13 cellular contexts compared by ENCODE assay signal in genomic region chr2:113276906-113277425, GRCh38. TPM values are rescaled to one million over a fixed set of nuclear protein-coding genes. Genes with fewer than 3 reads are reported as not detected.
DNase-seq lines count a peak whose midpoint lies in the region; ATAC-seq and TF ChIP-seq lines count a peak whose summit lies in the region.
"Had no signal": no experiment of that assay in that cellular context is flagged by ENCODE, and none has a peak within 500 bp of the region (broad histone marks: within the 10 kb centered on the region; RNA-seq: fewer than 3 reads in every experiment).

No MANE protein-coding gene starts in this region.

- no peak for DNase-seq in activated CD4-positive, alpha-beta T cell treated with anti-CD3 and anti-CD28 coated beads, Interleukin-2, amount 10 ng/mL, durations not matched to agents 24 days and 14 days
- DNase-seq in activated CD4-positive, alpha-beta T cell treated with anti-CD3 and anti-CD28 coated beads for 36 hours: no peak
- DNase-seq in activated naive CD8-positive, alpha-beta T cell treated with anti-CD3 and anti-CD28 coated beads, Interleukin-2, amount 50 U/mL, for 24 hours: no peak
- DNase-seq in iPS-NIHi7 (ENCODE audit: extremely low spot score) (peak; percentile 59), spleen (no peak), tibial artery (no peak)
- DNase-seq: activated CD8-positive, alpha-beta memory T cell treated with anti-CD3 and anti-CD28 coated beads, Interleukin-2, amount 10 ng/mL, durations not matched to agents 7 days and 5 days; aorta; stomach had no signal

- H3K9me3 Mint-ChIP-seq in activated CD4-positive, alpha-beta T cell treated with anti-CD3 and anti-CD28 coated beads, Interleukin-2, amount 10 ng/mL, durations not matched to agents 24 days and 14 days: no peaks in the 10 kb centered on the region
- no peaks in the 10 kb centered on the region for H3K9me3 Mint-ChIP-seq in activated CD4-positive, alpha-beta T cell treated with anti-CD3 and anti-CD28 coated beads for 36 hours (ENCODE audit: low read depth)
- no peaks in the 10 kb centered on the region for H3K9me3 Mint-ChIP-seq in activated naive CD8-positive, alpha-beta T cell treated with anti-CD3 and anti-CD28 coated beads, Interleukin-2, amount 50 U/mL, for 24 hours
- H3K9me3 Mint-ChIP-seq: natural killer cell treated with Interleukin-12 subunit alpha and Interleukin-12 subunit beta and Interleukin-15 and Interleukin-18, amount 100 ng/mL, for 72 hours; T-helper 1 cell treated with Interleukin-12 subunit alpha and Interleukin-12 subunit beta and Interleukin-4 antibody, amounts not matched to agents 30 μg/mL and 1 μg/mL, for 36 hours had no signal

- CTCF ChIA-PET in activated CD4-positive, alpha-beta T cell treated with anti-CD3 and anti-CD28 coated beads for 36 hours (lab: Charles Lee): interaction anchor here (0.7 to 1.1 kb wide), 4 partner anchors 93 to 337 kb away, joined by 3 to 7 read pairs (median 4); no protein-coding TSS in a partner anchor

- H3K27ac ChIP-seq in spleen: no peak overlapping the region
- H3K27ac ChIP-seq in tibial artery: no peak overlapping the region
- H3K27ac ChIP-seq: stomach had no signal

- H3K4me3 ChIP-seq in spleen: peak overlapping the region in 5 of 8 donors; percentile 1 to 52 (median 11)
- H3K4me3 ChIP-seq in tibial artery: no peak overlapping the region

- no peaks in the 10 kb centered on the region for H3K36me3 ChIP-seq in spleen
- no peaks in the 10 kb centered on the region for H3K36me3 ChIP-seq in tibial artery
- H3K36me3 ChIP-seq: stomach had no signal

- H3K27me3 ChIP-seq in spleen (replicated peaks in 1 of 7) (peaks cover 8 to 79% (median 68%) of the 10 kb centered on the region in 7 donors), tibial artery (peaks cover 3 to 66% of the 10 kb centered on the region in 2 donors)

- intact Hi-C loops in activated CD4-positive, alpha-beta T cell treated with anti-CD3 and anti-CD28 coated beads, Interleukin-2, amount 10 ng/mL, durations not matched to agents 24 days and 14 days (cut with micrococcal nuclease): no loop called here
- intact Hi-C loops in activated CD4-positive, alpha-beta T cell treated with anti-CD3 and anti-CD28 coated beads for 36 hours (cut with DNase I, micrococcal nuclease): loop anchor here in 1 of 2 experiments (10.0 kb wide), 1 partner anchor 228 kb away; no protein-coding TSS in a partner anchor
- intact Hi-C loops in spleen (cut with DNase I; ENCODE audit: low total_unique reads): no loop called here
- intact Hi-C loops in tibial artery (cut with DNase I; ENCODE audit: low total_unique reads): no loop called here

- H3K27me3 Mint-ChIP-seq in activated CD4-positive, alpha-beta T cell treated with anti-CD3 and anti-CD28 coated beads, Interleukin-2, amount 10 ng/mL, durations not matched to agents 24 days and 14 days: peaks cover 82% of the 10 kb centered on the region
- peaks cover 57% of the 10 kb centered on the region for H3K27me3 Mint-ChIP-seq in activated CD4-positive, alpha-beta T cell treated with anti-CD3 and anti-CD28 coated beads for 36 hours
- H3K27me3 Mint-ChIP-seq in activated naive CD8-positive, alpha-beta T cell treated with anti-CD3 and anti-CD28 coated beads, Interleukin-2, amount 50 U/mL, for 24 hours: peaks cover 75% of the 10 kb centered on the region

- H3K9me3 ChIP-seq in spleen (no peaks in the 10 kb centered on the region), tibial artery (no peaks in the 10 kb centered on the region)
- H3K9me3 ChIP-seq: stomach had no signal

- no peak for ATAC-seq in activated CD4-positive, alpha-beta T cell treated with anti-CD3 and anti-CD28 coated beads for 36 hours
- no peak for ATAC-seq in activated naive CD8-positive, alpha-beta T cell treated with anti-CD3 and anti-CD28 coated beads, Interleukin-2, amount 50 U/mL, for 24 hours
- ATAC-seq in GM21529 (IDR thresholded peaks at IDR 0.05; ENCODE audit: unreplicated experiment) (no peak), HG03571 (IDR thresholded peaks at IDR 0.05; ENCODE audit: unreplicated experiment) (no peak)
- ATAC-seq: activated CD8-positive, alpha-beta memory T cell treated with anti-CD3 and anti-CD28 coated beads, Interleukin-2, amount 10 ng/mL, durations not matched to agents 7 days and 5 days; natural killer cell treated with Interleukin-12 subunit alpha and Interleukin-12 subunit beta and Interleukin-15 and Interleukin-18, amount 100 ng/mL, for 72 hours had no signal

- POLR2A ChIA-PET in activated CD4-positive, alpha-beta T cell treated with anti-CD3 and anti-CD28 coated beads for 36 hours (lab: Charles Lee): no interaction called here

- H3K4me3 Mint-ChIP-seq in activated CD4-positive, alpha-beta T cell treated with anti-CD3 and anti-CD28 coated beads, Interleukin-2, amount 10 ng/mL, durations not matched to agents 24 days and 14 days: peak overlapping the region; percentile 50
- H3K4me3 Mint-ChIP-seq in activated CD4-positive, alpha-beta T cell treated with anti-CD3 and anti-CD28 coated beads for 36 hours: no peak overlapping the region
- H3K4me3 Mint-ChIP-seq in activated naive CD8-positive, alpha-beta T cell treated with anti-CD3 and anti-CD28 coated beads, Interleukin-2, amount 50 U/mL, for 24 hours: peak overlapping the region; percentile 49
- H3K4me3 Mint-ChIP-seq: activated CD8-positive, alpha-beta memory T cell treated with anti-CD3 and anti-CD28 coated beads, Interleukin-2, amount 10 ng/mL, durations not matched to agents 7 days and 5 days; natural killer cell treated with Interleukin-12 subunit alpha and Interleukin-12 subunit beta and Interleukin-15 and Interleukin-18, amount 100 ng/mL, for 72 hours; T-helper 1 cell treated with Interleukin-12 subunit alpha and Interleukin-12 subunit beta and Interleukin-4 antibody, amounts not matched to agents 30 μg/mL and 1 μg/mL, for 36 hours had no signal

- peaks cover 9% of the 10 kb centered on the region for H3K4me1 Mint-ChIP-seq in activated CD4-positive, alpha-beta T cell treated with anti-CD3 and anti-CD28 coated beads, Interleukin-2, amount 10 ng/mL, durations not matched to agents 24 days and 14 days
- H3K4me1 Mint-ChIP-seq in activated CD4-positive, alpha-beta T cell treated with anti-CD3 and anti-CD28 coated beads for 36 hours: peaks cover 21% of the 10 kb centered on the region
- peaks cover 25% of the 10 kb centered on the region for H3K4me1 Mint-ChIP-seq in activated naive CD8-positive, alpha-beta T cell treated with anti-CD3 and anti-CD28 coated beads, Interleukin-2, amount 50 U/mL, for 24 hours

- TF ChIP-seq CTCF in spleen (IDR thresholded peaks at IDR 0.05 in 8 of 11, conservative IDR thresholded peaks at IDR 0.05 in 3 of 11): peak in 1 of 11 experiments; percentile 12
- no peak for TF ChIP-seq CTCF in tibial artery (IDR thresholded peaks at IDR 0.05)

- peaks cover 2% of the 10 kb centered on the region for H3K36me3 Mint-ChIP-seq in activated CD4-positive, alpha-beta T cell treated with anti-CD3 and anti-CD28 coated beads, Interleukin-2, amount 10 ng/mL, durations not matched to agents 24 days and 14 days (ENCODE audit: low read depth)
- H3K36me3 Mint-ChIP-seq in activated CD4-positive, alpha-beta T cell treated with anti-CD3 and anti-CD28 coated beads for 36 hours (ENCODE audit: low read depth): no peaks in the 10 kb centered on the region
- H3K36me3 Mint-ChIP-seq in activated naive CD8-positive, alpha-beta T cell treated with anti-CD3 and anti-CD28 coated beads, Interleukin-2, amount 50 U/mL, for 24 hours (ENCODE audit: low read depth): no peaks in the 10 kb centered on the region
- H3K36me3 Mint-ChIP-seq: activated CD8-positive, alpha-beta memory T cell treated with anti-CD3 and anti-CD28 coated beads, Interleukin-2, amount 10 ng/mL, durations not matched to agents 7 days and 5 days; natural killer cell treated with Interleukin-12 subunit alpha and Interleukin-12 subunit beta and Interleukin-15 and Interleukin-18, amount 100 ng/mL, for 72 hours had no signal

- TF ChIP-seq POLR2A in spleen (IDR thresholded peaks at IDR 0.05): no peak

- H3K27ac Mint-ChIP-seq in activated CD4-positive, alpha-beta T cell treated with anti-CD3 and anti-CD28 coated beads, Interleukin-2, amount 10 ng/mL, durations not matched to agents 24 days and 14 days: no peak overlapping the region
- H3K27ac Mint-ChIP-seq in activated CD4-positive, alpha-beta T cell treated with anti-CD3 and anti-CD28 coated beads for 36 hours: no peak overlapping the region
- H3K27ac Mint-ChIP-seq in activated naive CD8-positive, alpha-beta T cell treated with anti-CD3 and anti-CD28 coated beads, Interleukin-2, amount 50 U/mL, for 24 hours: no peak overlapping the region
- H3K27ac Mint-ChIP-seq: activated CD8-positive, alpha-beta memory T cell treated with anti-CD3 and anti-CD28 coated beads, Interleukin-2, amount 10 ng/mL, durations not matched to agents 7 days and 5 days; natural killer cell treated with Interleukin-12 subunit alpha and Interleukin-12 subunit beta and Interleukin-15 and Interleukin-18, amount 100 ng/mL, for 72 hours had no signal

- H3K4me1 ChIP-seq in spleen (peaks cover 11 to 43% (median 30%) of the 10 kb centered on the region in 6 donors), tibial artery (peaks cover 0 to 20% (median 15%) of the 10 kb centered on the region in 4 donors)

- WGBS in spleen, 5 donors: 4 to 10% (median 4%) methylated on average over 28 to 35 of the region's 35 CpGs

RNA-seq across cellular contexts. Expression of gene PAX8, which starts 1.8 kb away (rescaled TPM):
- 0.45 and 0.77 TPM in 2 replicates for total RNA-seq in activated CD4-positive, alpha-beta T cell treated with anti-CD3 and anti-CD28 coated beads, Interleukin-2, amount 10 ng/mL, durations not matched to agents 24 days and 14 days
- 1 to 10 TPM; 1.4 to 2.1 TPM for total RNA-seq in activated CD4-positive, alpha-beta T cell treated with anti-CD3 and anti-CD28 coated beads for 36 hours
- 1 to 10 TPM in 4 of 7 donors, under 1 TPM in 3; 0.09 to 2.8 (median 1.1) TPM for total RNA-seq in spleen
- polyA plus RNA-seq in spleen: 1 to 10 TPM in 1 of 3 donors, under 1 TPM in 2; 0.06 to 1.4 (median 0.08) TPM

Comparison
In these comparisons a context has a peak if more than half of its experiments do, and no peak if none do; other contexts are left out.
1. H3K4me3 ChIP-seq: peak in spleen (5 of 8); none in tibial artery (0 of 2).